Comparison of ENCODE assay signal across 8 cellular contexts in genomic region chr11:114159802-114160588, GRCh38.
DNase-seq lines count a peak whose midpoint lies in the region; ATAC-seq and TF ChIP-seq lines count a peak whose summit lies in the region.

No MANE protein-coding gene starts in this region.

- no peaks in the 10 kb centered on the region for H4K20me1 ChIP-seq in MM.1S (ENCODE audit: insufficient read depth, low read length)

- peak overlapping the region; percentile 72 for H3K4me2 ChIP-seq in MM.1S (ENCODE audit: low read depth, low read length)

- H3K4me1 ChIP-seq in MM.1S (ENCODE audit: low read length) (peaks cover 20% of the 10 kb centered on the region), stomach (peaks cover 80 to 100% (median 94%) of the 10 kb centered on the region in 4 donors)

- H3K27me3 ChIP-seq in AG04450 (ENCODE audit: control insufficient read depth, insufficient read depth, low read length) = peaks cover 42% of the 10 kb centered on the region
- no peaks in the 10 kb centered on the region for H3K27me3 ChIP-seq in MM.1S (replicated peaks; ENCODE audit: insufficient read depth, low read length)
- no peaks in the 10 kb centered on the region for H3K27me3 ChIP-seq in stomach

- intact Hi-C loops in stomach (cut with DNase I; ENCODE audit: low total_unique reads) = no loop called here

- TF ChIP-seq CTCF in AG04450 (IDR thresholded peaks at IDR 0.05; ENCODE audit: low read depth, low read length) (no peak), MM.1S (IDR thresholded peaks at IDR 0.05; ENCODE audit: low read length) (no peak; the same call in 1 of the 2 replicates), foreskin fibroblast (IDR thresholded peaks at IDR 0.05; ENCODE audit: low read depth, low read length) (no peak), stomach (IDR thresholded peaks at IDR 0.05) (peak in 1 of 7 experiments; percentile 6)

- 2 to 6% (median 4%) methylated on average over 16 to 18 of the region's 18 CpGs for WGBS in stomach, 5 donors

- H3K79me2 ChIP-seq in MM.1S (ENCODE audit: low read length) = no peaks in the 10 kb centered on the region

- peak overlapping the region; percentile 42 for H2AFZ ChIP-seq in MM.1S (ENCODE audit: low read length)

- H3K9me2 ChIP-seq in MM.1S (replicated peaks; ENCODE audit: insufficient read depth, low read length) = no peaks in the 10 kb centered on the region

- CTCF ChIA-PET in AG04450 (lab: Charles Lee) = interaction anchor here (1.5 kb wide), 1 partner anchor 100 kb away, joined by 4 read pairs; no protein-coding TSS in a partner anchor

- peak; percentile 88 for ATAC-seq in GM21423 (IDR thresholded peaks at IDR 0.05; ENCODE audit: unreplicated experiment)

- TF ChIP-seq POLR2A in stomach (IDR thresholded peaks at IDR 0.05) = peak in 1 of 4 donors; percentile 58

- H3F3A ChIP-seq in MM.1S (ENCODE audit: insufficient read depth, low read length) = no peaks in the 10 kb centered on the region

- H3K36me3 ChIP-seq in MM.1S (replicated peaks; ENCODE audit: insufficient read depth, low read length) (no peaks in the 10 kb centered on the region), stomach (peaks cover 5 to 33% (median 30%) of the 10 kb centered on the region in 4 donors)

- H3K27ac ChIP-seq in AG04450 (ENCODE audit: low read depth, low read length) (no peak overlapping the region), MM.1S (ENCODE audit: low read length) (peak overlapping the region; percentile 68), stomach (peak overlapping the region; percentile 83 to 99 (median 95))

- peak overlapping the region; percentile 32; the same call in 1 of the 2 replicates for H3K9ac ChIP-seq in MM.1S (ENCODE audit: low read length)

- H3K9me3 ChIP-seq in AG04450 (ENCODE audit: control insufficient read depth, insufficient read depth, low read length) (no peaks in the 10 kb centered on the region), MM.1S (replicated peaks; ENCODE audit: insufficient read depth, low read length) (no peaks in the 10 kb centered on the region), stomach (no peaks in the 10 kb centered on the region)

- TF ChIP-seq EP300 in stomach (IDR thresholded peaks at IDR 0.05) = peak; percentile 100

- H3K4me3 ChIP-seq in AG04450 (ENCODE audit: low read depth, low read length) (no peak overlapping the region), MM.1S (ENCODE audit: low read length) (peak overlapping the region; percentile 35), foreskin fibroblast (ENCODE audit: low read depth in 1 of 2, low read length in 2 of 2) (peak overlapping the region in 1 of 2 donors; percentile 13), stomach (peak overlapping the region in 2 of 4 donors; percentile 5 to 8)

- DNase-seq in AG04450 (ENCODE audit: low read depth, low spot score) (peak; percentile 71), MM.1S (peak; percentile 97), SHP77 (lab: John Stamatoyannopoulos, UW) (peak; percentile 94), foreskin fibroblast (peak; percentile 99 to 100), non-pigmented ciliary epithelial cell (ENCODE audit: low read depth) (peak; percentile 97), stomach (peak; percentile 100)
- peak; percentile 95 for DNase-seq in activated gamma-delta T cell treated with anti-CD3 and anti-CD28 coated beads, Interleukin-2, amount 50 U/mL, for 16 hours (ENCODE audit: low read depth)

- POLR2A ChIA-PET in AG04450 (lab: Yijun Ruan, JAX) = no interaction called here
